Comparison of ENCODE assay signal across 12 cellular contexts in the genomic region with DNA sequence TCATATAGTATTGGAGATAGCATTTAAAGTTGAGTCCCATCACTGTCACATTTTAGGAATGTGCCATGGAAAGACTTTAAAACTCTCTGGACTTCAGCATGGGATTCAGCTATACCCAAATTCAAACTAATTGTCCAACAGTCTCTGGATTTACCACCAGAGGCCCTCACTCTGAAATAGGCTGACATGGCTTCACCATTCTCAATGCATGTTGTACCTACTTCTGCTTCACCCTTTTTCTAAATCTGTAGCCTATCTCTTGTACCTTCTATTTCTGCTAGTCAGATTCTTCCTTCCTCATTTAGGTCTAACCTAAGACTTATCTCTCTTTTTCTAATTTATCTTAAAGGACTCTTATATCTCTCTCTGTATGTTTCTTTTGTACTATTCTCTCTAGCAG.
DNase-seq lines count a peak whose midpoint lies in the region; TF ChIP-seq lines count a peak whose summit lies in the region.
"Had no signal": no experiment of that assay in that cellular context is flagged by ENCODE, and none has a peak within 500 bp of the region (broad histone marks: within the 10 kb centered on the region; RNA-seq: fewer than 3 reads in every experiment).

No MANE protein-coding gene starts in this region.

- TF ChIP-seq CTCF in mammary epithelial cell (conservative IDR thresholded peaks at IDR 0.05 in 1 of 2, IDR thresholded peaks at IDR 0.05 in 1 of 2; ENCODE audit: extremely low read depth in 1 of 2, insufficient read depth in 1 of 2, low read depth in 1 of 2, low read length in 2 of 2), result peak; percentile 12 to 33
- TF ChIP-seq CTCF in retinal pigment epithelial cell (conservative IDR thresholded peaks at IDR 0.05; ENCODE audit: low read depth, low read length), result peak; percentile 18

- H3K27ac ChIP-seq in mammary epithelial cell (ENCODE audit: insufficient read depth, low read depth, low read length), result no peak overlapping the region

- no peaks in the 10 kb centered on the region for H3K9me3 ChIP-seq in mammary epithelial cell (replicated peaks; ENCODE audit: insufficient read depth, low read length)

- H2AFZ ChIP-seq in mammary epithelial cell (ENCODE audit: low read depth, low read length), result no peak overlapping the region

- H3K4me2 ChIP-seq in mammary epithelial cell (ENCODE audit: insufficient read depth, low read depth, low read length), result no peak overlapping the region

- no peaks in the 10 kb centered on the region for H3K36me3 ChIP-seq in mammary epithelial cell (ENCODE audit: insufficient read depth, low read length)

- intact Hi-C loops in mammary epithelial cell (cut with micrococcal nuclease), result no loop called here

- dilution Hi-C loops in mammary epithelial cell (cut with HindIII; ENCODE audit: low sequenced_read_pairs), result no loop called here

- no peaks in the 10 kb centered on the region for H3K27me3 ChIP-seq in mammary epithelial cell (ENCODE audit: insufficient read depth, low read length)

- H3K4me3 ChIP-seq in mammary epithelial cell (replicated peaks in 1 of 3; ENCODE audit: insufficient read depth in 1 of 3, low read depth in 2 of 3, low read length in 3 of 3), result no peak overlapping the region
- H3K4me3 ChIP-seq in retinal pigment epithelial cell (ENCODE audit: low read length), result no peak overlapping the region

- DNase-seq in SKM-1 (lab: John Stamatoyannopoulos, UW; ENCODE audit: unreplicated experiment) (peak; percentile 15), SKM-1 treated with dmso at 0.1 percent for 144 hours (lab: John Stamatoyannopoulos, UW; ENCODE audit: unreplicated experiment) (no peak), Kasumi-1 (lab: John Stamatoyannopoulos, UW) (peak; percentile 30 to 47), mammary epithelial cell (no peak), retinal pigment epithelial cell (ENCODE audit: low read depth) (no peak), Ammon's horn (ENCODE audit: low spot score) (no peak), activated gamma-delta T cell treated with Interleukin-2 at 50 U/mL for 16 hours (no peak), SK-N-DZ (ENCODE audit: low spot score) (no peak)
- DNase-seq: GOT3; hypothalamus; naive thymus-derived CD4-positive, alpha-beta T cell; NCI-H2029 had no signal

- H4K20me1 ChIP-seq in mammary epithelial cell (ENCODE audit: insufficient read depth, low read length), result no peaks in the 10 kb centered on the region

- H3K79me2 ChIP-seq in mammary epithelial cell (ENCODE audit: insufficient read depth, low read length), result no peaks in the 10 kb centered on the region

- BruUV-seq in mammary epithelial cell (replicated peaks; lab: Mats Ljungman, UMichigan), result no TSS peak

- CTCF ChIA-PET in mammary epithelial cell (lab: Charles Lee; ENCODE audit: low non-redundant PET), result no interaction called here

- in situ Hi-C loops in mammary epithelial cell (cut with MboI; ENCODE audit: low sequenced_read_pairs in 2 of 2), result no loop called here

- no peak overlapping the region for H3K9ac ChIP-seq in mammary epithelial cell (ENCODE audit: insufficient read depth, low read length)

- H3K4me1 ChIP-seq in mammary epithelial cell (ENCODE audit: insufficient read depth, low read length), result no peaks in the 10 kb centered on the region

Comparison
In these comparisons a context has a peak if more than half of its experiments do, and no peak if none do; other contexts are left out.
1. DNase-seq: peak in SKM-1 (single experiment) and Kasumi-1 (2 of 2); none in SKM-1 treated with dmso at 0.1 percent for 144 hours (single experiment), mammary epithelial cell (single experiment), retinal pigment epithelial cell (single experiment), Ammon's horn (single experiment), activated gamma-delta T cell treated with Interleukin-2 at 50 U/mL for 16 hours (single experiment) and SK-N-DZ (single experiment).